In the genomic region with DNA sequence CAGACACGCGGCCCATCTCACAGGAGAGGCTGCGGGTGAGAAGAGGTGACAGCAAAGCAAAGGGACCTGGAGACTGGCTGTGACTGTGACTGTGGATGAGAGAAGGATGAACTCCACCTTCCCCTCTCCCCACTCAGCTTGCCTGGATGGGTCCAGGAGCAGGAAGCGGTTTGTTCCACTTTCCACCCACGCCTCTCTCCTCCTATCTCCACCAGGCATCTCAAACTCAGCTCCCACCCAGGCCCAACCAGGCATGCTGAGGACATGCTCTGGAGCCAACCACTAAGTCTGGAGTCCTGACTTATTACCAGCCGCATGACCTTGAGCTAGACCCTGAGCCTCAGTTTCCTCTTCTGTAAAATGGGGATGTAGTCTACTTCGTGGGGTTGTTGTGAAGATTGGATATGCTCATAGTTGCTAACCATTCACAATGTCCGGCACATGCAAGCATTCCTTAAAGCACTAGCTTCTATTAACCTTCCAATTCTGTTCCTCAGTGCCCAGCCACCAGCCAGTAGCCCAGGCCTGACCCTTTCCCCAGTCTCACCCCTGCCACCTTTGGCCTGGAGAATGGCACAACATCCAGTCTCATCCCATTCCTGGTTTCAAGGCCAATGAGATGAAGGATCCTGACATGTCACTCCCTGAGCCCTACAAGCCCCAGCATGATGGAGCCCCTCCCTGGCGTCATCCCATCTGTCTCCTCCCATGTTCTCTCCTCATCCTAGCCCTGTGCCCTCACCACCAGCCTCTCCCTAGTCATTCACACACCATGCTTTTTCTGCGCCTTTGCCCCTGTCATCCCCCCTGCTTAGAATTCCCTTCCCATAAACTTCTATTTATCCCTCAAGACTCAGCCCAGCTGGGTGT, we compare ENCODE assay signal across 3 cellular contexts.
TF ChIP-seq lines count a peak whose summit lies in the region.

No MANE protein-coding gene starts in this region.

TF ChIP-seq in SK-N-SH, 30 proteins besides CTCF, POLR2A, EP300 and RAD21:
- TF ChIP-seq RXRA (IDR thresholded peaks at IDR 0.05; ENCODE audit: borderline replicate concordance, low read depth): no peak
- TF ChIP-seq, protein P1, sequence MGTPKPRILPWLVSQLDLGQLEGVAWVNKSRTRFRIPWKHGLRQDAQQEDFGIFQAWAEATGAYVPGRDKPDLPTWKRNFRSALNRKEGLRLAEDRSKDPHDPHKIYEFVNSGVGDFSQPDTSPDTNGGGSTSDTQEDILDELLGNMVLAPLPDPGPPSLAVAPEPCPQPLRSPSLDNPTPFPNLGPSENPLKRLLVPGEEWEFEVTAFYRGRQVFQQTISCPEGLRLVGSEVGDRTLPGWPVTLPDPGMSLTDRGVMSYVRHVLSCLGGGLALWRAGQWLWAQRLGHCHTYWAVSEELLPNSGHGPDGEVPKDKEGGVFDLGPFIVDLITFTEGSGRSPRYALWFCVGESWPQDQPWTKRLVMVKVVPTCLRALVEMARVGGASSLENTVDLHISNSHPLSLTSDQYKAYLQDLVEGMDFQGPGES (IDR thresholded peaks at IDR 0.05; ENCODE audit: low read depth, low read length): no peak
- TF ChIP-seq TAF1 (IDR thresholded peaks at IDR 0.05; ENCODE audit: borderline replicate concordance, low read depth, low read length): no peak
- no peak for TF ChIP-seq JUND (IDR thresholded peaks at IDR 0.05)
- TF ChIP-seq MXI1 (IDR thresholded peaks at IDR 0.05; ENCODE audit: low read depth, low read length): no peak
- TF ChIP-seq SMC3 (IDR thresholded peaks at IDR 0.05; ENCODE audit: low read depth, low read length): no peak
- no peak for TF ChIP-seq EZH2phosphoT487 (IDR thresholded peaks at IDR 0.05; ENCODE audit: borderline replicate concordance, low read depth)
- TF ChIP-seq, protein P2, sequence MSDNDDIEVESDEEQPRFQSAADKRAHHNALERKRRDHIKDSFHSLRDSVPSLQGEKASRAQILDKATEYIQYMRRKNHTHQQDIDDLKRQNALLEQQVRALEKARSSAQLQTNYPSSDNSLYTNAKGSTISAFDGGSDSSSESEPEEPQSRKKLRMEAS (IDR thresholded peaks at IDR 0.05; ENCODE audit: low read depth): no peak
- TF ChIP-seq FOXM1 (IDR thresholded peaks at IDR 0.05; ENCODE audit: low read depth): no peak
- no peak for TF ChIP-seq SIN3A (IDR thresholded peaks at IDR 0.05; ENCODE audit: borderline replicate concordance, low read depth, low read length)

TF ChIP-seq in SK-N-SH treated with all-trans-retinoic acid at 6 μM for 48 hours, 23 proteins besides CTCF, POLR2A, EP300 and RAD21 (continues in another document):
- TF ChIP-seq GLIS3 (CRISPR knock-in tag; IDR thresholded peaks at IDR 0.05) (no peak), CSDC2 (CRISPR knock-in tag; IDR thresholded peaks at IDR 0.05) (no peak), TOX (CRISPR knock-in tag; IDR thresholded peaks at IDR 0.05; ENCODE audit: borderline replicate concordance) (no peak), ARNTL (CRISPR knock-in tag; IDR thresholded peaks at IDR 0.05; ENCODE audit: borderline replicate concordance, low read depth) (no peak), BACH2 (CRISPR knock-in tag; IDR thresholded peaks at IDR 0.05; ENCODE audit: borderline replicate concordance) (no peak), PPARA (CRISPR knock-in tag; IDR thresholded peaks at IDR 0.05; ENCODE audit: borderline replicate concordance) (no peak), ISL1 (CRISPR knock-in tag; IDR thresholded peaks at IDR 0.05) (no peak), RARB (CRISPR knock-in tag; IDR thresholded peaks at IDR 0.05) (no peak), ZFP30 (CRISPR knock-in tag; IDR thresholded peaks at IDR 0.05) (no peak), ESRRG (CRISPR knock-in tag; IDR thresholded peaks at IDR 0.05) (no peak), ZNF565 (CRISPR knock-in tag; conservative IDR thresholded peaks at IDR 0.05; ENCODE audit: low read depth) (no peak), OSR1 (CRISPR knock-in tag; IDR thresholded peaks at IDR 0.05) (no peak), ZNF70 (CRISPR knock-in tag; IDR thresholded peaks at IDR 0.05) (no peak), SNAI2 (CRISPR knock-in tag; IDR thresholded peaks at IDR 0.05) (no peak)
- TF ChIP-seq, protein P3, sequence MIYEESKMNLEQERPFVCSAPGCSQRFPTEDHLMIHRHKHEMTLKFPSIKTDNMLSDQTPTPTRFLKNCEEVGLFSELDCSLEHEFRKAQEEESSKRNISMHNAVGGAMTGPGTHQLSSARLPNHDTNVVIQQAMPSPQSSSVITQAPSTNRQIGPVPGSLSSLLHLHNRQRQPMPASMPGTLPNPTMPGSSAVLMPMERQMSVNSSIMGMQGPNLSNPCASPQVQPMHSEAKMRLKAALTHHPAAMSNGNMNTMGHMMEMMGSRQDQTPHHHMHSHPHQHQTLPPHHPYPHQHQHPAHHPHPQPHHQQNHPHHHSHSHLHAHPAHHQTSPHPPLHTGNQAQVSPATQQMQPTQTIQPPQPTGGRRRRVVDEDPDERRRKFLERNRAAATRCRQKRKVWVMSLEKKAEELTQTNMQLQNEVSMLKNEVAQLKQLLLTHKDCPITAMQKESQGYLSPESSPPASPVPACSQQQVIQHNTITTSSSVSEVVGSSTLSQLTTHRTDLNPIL (CRISPR knock-in tag; IDR thresholded peaks at IDR 0.05; ENCODE audit: low read depth): no peak
- TF ChIP-seq, protein P4, sequence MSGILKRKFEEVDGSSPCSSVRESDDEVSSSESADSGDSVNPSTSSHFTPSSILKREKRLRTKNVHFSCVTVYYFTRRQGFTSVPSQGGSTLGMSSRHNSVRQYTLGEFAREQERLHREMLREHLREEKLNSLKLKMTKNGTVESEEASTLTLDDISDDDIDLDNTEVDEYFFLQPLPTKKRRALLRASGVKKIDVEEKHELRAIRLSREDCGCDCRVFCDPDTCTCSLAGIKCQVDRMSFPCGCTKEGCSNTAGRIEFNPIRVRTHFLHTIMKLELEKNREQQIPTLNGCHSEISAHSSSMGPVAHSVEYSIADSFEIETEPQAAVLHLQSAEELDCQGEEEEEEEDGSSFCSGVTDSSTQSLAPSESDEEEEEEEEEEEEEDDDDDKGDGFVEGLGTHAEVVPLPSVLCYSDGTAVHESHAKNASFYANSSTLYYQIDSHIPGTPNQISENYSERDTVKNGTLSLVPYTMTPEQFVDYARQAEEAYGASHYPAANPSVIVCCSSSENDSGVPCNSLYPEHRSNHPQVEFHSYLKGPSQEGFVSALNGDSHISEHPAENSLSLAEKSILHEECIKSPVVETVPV (CRISPR knock-in tag; IDR thresholded peaks at IDR 0.05): no peak
- TF ChIP-seq, protein P5, sequence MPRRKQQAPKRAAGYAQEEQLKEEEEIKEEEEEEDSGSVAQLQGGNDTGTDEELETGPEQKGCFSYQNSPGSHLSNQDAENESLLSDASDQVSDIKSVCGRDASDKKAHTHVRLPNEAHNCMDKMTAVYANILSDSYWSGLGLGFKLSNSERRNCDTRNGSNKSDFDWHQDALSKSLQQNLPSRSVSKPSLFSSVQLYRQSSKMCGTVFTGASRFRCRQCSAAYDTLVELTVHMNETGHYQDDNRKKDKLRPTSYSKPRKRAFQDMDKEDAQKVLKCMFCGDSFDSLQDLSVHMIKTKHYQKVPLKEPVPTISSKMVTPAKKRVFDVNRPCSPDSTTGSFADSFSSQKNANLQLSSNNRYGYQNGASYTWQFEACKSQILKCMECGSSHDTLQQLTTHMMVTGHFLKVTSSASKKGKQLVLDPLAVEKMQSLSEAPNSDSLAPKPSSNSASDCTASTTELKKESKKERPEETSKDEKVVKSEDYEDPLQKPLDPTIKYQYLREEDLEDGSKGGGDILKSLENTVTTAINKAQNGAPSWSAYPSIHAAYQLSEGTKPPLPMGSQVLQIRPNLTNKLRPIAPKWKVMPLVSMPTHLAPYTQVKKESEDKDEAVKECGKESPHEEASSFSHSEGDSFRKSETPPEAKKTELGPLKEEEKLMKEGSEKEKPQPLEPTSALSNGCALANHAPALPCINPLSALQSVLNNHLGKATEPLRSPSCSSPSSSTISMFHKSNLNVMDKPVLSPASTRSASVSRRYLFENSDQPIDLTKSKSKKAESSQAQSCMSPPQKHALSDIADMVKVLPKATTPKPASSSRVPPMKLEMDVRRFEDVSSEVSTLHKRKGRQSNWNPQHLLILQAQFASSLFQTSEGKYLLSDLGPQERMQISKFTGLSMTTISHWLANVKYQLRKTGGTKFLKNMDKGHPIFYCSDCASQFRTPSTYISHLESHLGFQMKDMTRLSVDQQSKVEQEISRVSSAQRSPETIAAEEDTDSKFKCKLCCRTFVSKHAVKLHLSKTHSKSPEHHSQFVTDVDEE (CRISPR knock-in tag; IDR thresholded peaks at IDR 0.05): no peak

TF ChIP-seq in GM23338, 12 proteins besides CTCF, POLR2A, EP300 and RAD21:
- TF ChIP-seq STAT1 (IDR thresholded peaks at IDR 0.05; ENCODE audit: unreplicated experiment) (no peak), ZNF114 (CRISPR knock-in tag; IDR thresholded peaks at IDR 0.05) (no peak), NANOG (IDR thresholded peaks at IDR 0.05; ENCODE audit: borderline replicate concordance) (no peak), EZH2 (IDR thresholded peaks at IDR 0.05; ENCODE audit: low read depth, unreplicated experiment) (no peak), JUNB (IDR thresholded peaks at IDR 0.05; ENCODE audit: unreplicated experiment) (no peak), EZH2phosphoT487 (IDR thresholded peaks at IDR 0.05; ENCODE audit: unreplicated experiment) (no peak), POLR2AphosphoS5 (IDR thresholded peaks at IDR 0.05; ENCODE audit: low read depth) (no peak)
- TF ChIP-seq, protein P6, sequence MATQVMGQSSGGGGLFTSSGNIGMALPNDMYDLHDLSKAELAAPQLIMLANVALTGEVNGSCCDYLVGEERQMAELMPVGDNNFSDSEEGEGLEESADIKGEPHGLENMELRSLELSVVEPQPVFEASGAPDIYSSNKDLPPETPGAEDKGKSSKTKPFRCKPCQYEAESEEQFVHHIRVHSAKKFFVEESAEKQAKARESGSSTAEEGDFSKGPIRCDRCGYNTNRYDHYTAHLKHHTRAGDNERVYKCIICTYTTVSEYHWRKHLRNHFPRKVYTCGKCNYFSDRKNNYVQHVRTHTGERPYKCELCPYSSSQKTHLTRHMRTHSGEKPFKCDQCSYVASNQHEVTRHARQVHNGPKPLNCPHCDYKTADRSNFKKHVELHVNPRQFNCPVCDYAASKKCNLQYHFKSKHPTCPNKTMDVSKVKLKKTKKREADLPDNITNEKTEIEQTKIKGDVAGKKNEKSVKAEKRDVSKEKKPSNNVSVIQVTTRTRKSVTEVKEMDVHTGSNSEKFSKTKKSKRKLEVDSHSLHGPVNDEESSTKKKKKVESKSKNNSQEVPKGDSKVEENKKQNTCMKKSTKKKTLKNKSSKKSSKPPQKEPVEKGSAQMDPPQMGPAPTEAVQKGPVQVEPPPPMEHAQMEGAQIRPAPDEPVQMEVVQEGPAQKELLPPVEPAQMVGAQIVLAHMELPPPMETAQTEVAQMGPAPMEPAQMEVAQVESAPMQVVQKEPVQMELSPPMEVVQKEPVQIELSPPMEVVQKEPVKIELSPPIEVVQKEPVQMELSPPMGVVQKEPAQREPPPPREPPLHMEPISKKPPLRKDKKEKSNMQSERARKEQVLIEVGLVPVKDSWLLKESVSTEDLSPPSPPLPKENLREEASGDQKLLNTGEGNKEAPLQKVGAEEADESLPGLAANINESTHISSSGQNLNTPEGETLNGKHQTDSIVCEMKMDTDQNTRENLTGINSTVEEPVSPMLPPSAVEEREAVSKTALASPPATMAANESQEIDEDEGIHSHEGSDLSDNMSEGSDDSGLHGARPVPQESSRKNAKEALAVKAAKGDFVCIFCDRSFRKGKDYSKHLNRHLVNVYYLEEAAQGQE (IDR thresholded peaks at IDR 0.05; ENCODE audit: unreplicated experiment): no peak
